Comparison of ENCODE assay signal across 8 cellular contexts in genomic region chr12:46369474-46370379, GRCh38.
DNase-seq lines count a peak whose midpoint lies in the region; ATAC-seq and TF ChIP-seq lines count a peak whose summit lies in the region.

No MANE protein-coding gene starts in this region.

- H3K27me3 ChIP-seq in HUES6 (ENCODE audit: control insufficient read depth, insufficient read depth, low read length) (peaks cover 2% of the 10 kb centered on the region; the same call in 1 of the 2 replicates), muscle layer of colon (ENCODE audit: control insufficient read depth in 1 of 2, insufficient read depth in 2 of 2, low read length in 2 of 2) (no peaks in the 10 kb centered on the region)

- H3K4me3 ChIP-seq in HUES6 (ENCODE audit: low read depth, low read length): peak overlapping the region; percentile 81
- peak overlapping the region; percentile 89 to 99 for H3K4me3 ChIP-seq in muscle layer of colon (ENCODE audit: low read depth in 1 of 2, low read length in 2 of 2)

- H3K4me1 ChIP-seq in HUES6 (ENCODE audit: control insufficient read depth, insufficient read depth, low read length): peaks cover 28% of the 10 kb centered on the region
- H3K4me1 ChIP-seq in muscle layer of colon (ENCODE audit: insufficient read depth, low read length): peaks cover 58% of the 10 kb centered on the region

- no peak for TF ChIP-seq CTCF in 22Rv1 (IDR thresholded peaks at IDR 0.05)

- H3K36me3 ChIP-seq in HUES6 (ENCODE audit: control insufficient read depth, insufficient read depth, low read length) (peaks cover 70% of the 10 kb centered on the region), muscle layer of colon (ENCODE audit: insufficient read depth, low read length) (peaks cover 63% of the 10 kb centered on the region)

- ATAC-seq in HG02798 (IDR thresholded peaks at IDR 0.05; ENCODE audit: poor library complexity, unreplicated experiment): no peak

- DNase-seq in caudate nucleus (lab: John Stamatoyannopoulos, UW) (no peak), putamen (ENCODE audit: low spot score) (no peak), NCI-H128 (lab: John Stamatoyannopoulos, UW; ENCODE audit: unreplicated experiment) (no peak), RPMI8226 (no peak)

- H3K27ac ChIP-seq in 22Rv1 (peak overlapping the region; percentile 97), HUES6 (ENCODE audit: low read depth, low read length) (no peak overlapping the region), caudate nucleus (ENCODE audit: low read depth, low read length) (peak overlapping the region; percentile 14), muscle layer of colon (ENCODE audit: low read depth, low read length) (peak overlapping the region; percentile 23)

- H3K9ac ChIP-seq in HUES6 (ENCODE audit: low read length): peak overlapping the region; percentile 30
- peak overlapping the region; percentile 88 for H3K9ac ChIP-seq in muscle layer of colon (ENCODE audit: low read length)

- H3K9me3 ChIP-seq in HUES6 (ENCODE audit: control insufficient read depth, insufficient read depth, low read depth, low read length) (no peaks in the 10 kb centered on the region), muscle layer of colon (ENCODE audit: low read length) (no peaks in the 10 kb centered on the region)
